ENCODE assay signal across 15 cellular contexts in genomic region chr5:138850854-138851253, GRCh38. TPM values are rescaled to one million over a fixed set of nuclear protein-coding genes. Genes with fewer than 3 reads are reported as not detected.
A peak's percentile ranks its signal among the peaks of the same experiment; 100 is the strongest.
DNase-seq lines count a peak whose midpoint lies in the region; ATAC-seq and TF ChIP-seq lines count a peak whose summit lies in the region.
"Had no signal": no experiment of that assay in that cellular context is flagged by ENCODE, and none has a peak within 500 bp of the region (broad histone marks: within the 10 kb centered on the region; RNA-seq: fewer than 3 reads in every experiment).

No MANE protein-coding gene starts in this region.

- H3K27me3 ChIP-seq in GM23248 (replicated peaks; ENCODE audit: insufficient read depth), result no peaks in the 10 kb centered on the region
- no peaks in the 10 kb centered on the region for H3K27me3 ChIP-seq in aorta (ENCODE audit: control insufficient read depth in 1 of 2, insufficient read depth in 2 of 2, low read length in 1 of 2)
- H3K27me3 ChIP-seq: BLaER1, SJCRH30 had no signal

- TF ChIP-seq CTCF in chondrocyte (IDR thresholded peaks at IDR 0.05) (no peak), fibroblast of mammary gland (conservative IDR thresholded peaks at IDR 0.05; ENCODE audit: control insufficient read depth, insufficient read depth, low read depth, low read length) (no peak)

- H3K27ac ChIP-seq in GM23248 (no peak overlapping the region), aorta (ENCODE audit: low read depth in 1 of 2, low read length in 2 of 2) (no peak overlapping the region)
- H3K27ac ChIP-seq: BLaER1, SJCRH30 had no signal

- intact Hi-C loops in activated CD4-positive, alpha-beta memory T cell treated with anti-CD3 and anti-CD28 coated beads for 36 hours (cut with micrococcal nuclease), result no loop called here
- intact Hi-C loops in aorta (cut with DNase I), result no loop called here

- no peaks in the 10 kb centered on the region for H3K9me3 Mint-ChIP-seq in chondrocyte (ENCODE audit: low read depth)
- no peaks in the 10 kb centered on the region for H3K9me3 Mint-ChIP-seq in activated CD4-positive, alpha-beta memory T cell treated with anti-CD3 and anti-CD28 coated beads for 36 hours
- H3K9me3 Mint-ChIP-seq: CD8-positive, alpha-beta T cell; HFFc6 had no signal

- POLR2A ChIA-PET in activated CD4-positive, alpha-beta memory T cell treated with anti-CD3 and anti-CD28 coated beads for 36 hours (lab: Charles Lee), result no interaction called here

- H3F3A ChIP-seq in GM23248 (ENCODE audit: insufficient read depth), result peaks cover 45% of the 10 kb centered on the region

- CTCF ChIA-PET in activated CD4-positive, alpha-beta memory T cell treated with anti-CD3 and anti-CD28 coated beads for 36 hours (lab: Charles Lee), result no interaction called here

- H2AFZ ChIP-seq in GM23248, result no peak overlapping the region

- H4K20me1 ChIP-seq in GM23248 (ENCODE audit: insufficient read depth), result no peaks in the 10 kb centered on the region; the same call in 1 of the 2 replicates

- peaks cover 100% of the 10 kb centered on the region for H3K79me2 ChIP-seq in GM23248 (ENCODE audit: insufficient read depth)

- peak; percentile 72 for DNase-seq in GM23248
- DNase-seq in LHCN-M2 (ENCODE audit: low read depth), result peak; percentile 35
- no peak for DNase-seq in chondrocyte (ENCODE audit: low spot score)
- peak; percentile 54 for DNase-seq in fibroblast of mammary gland (ENCODE audit: low read depth)
- no peak for DNase-seq in retina
- DNase-seq in activated CD4-positive, alpha-beta memory T cell treated with anti-CD3 and anti-CD28 coated beads for 36 hours, result no peak
- DNase-seq in effector CD4-positive, alpha-beta T cell, result no peak
- DNase-seq in aorta, result no peak
- DNase-seq: CD8-positive, alpha-beta T cell; HFFc6; NCI-H187; NCI-H69; SJCRH30 had no signal

- peak overlapping the region; percentile 27 for H3K27ac Mint-ChIP-seq in chondrocyte (ENCODE audit: unreplicated experiment)
- H3K27ac Mint-ChIP-seq in activated CD4-positive, alpha-beta memory T cell treated with anti-CD3 and anti-CD28 coated beads for 36 hours, result no peak overlapping the region
- H3K27ac Mint-ChIP-seq: CD8-positive, alpha-beta T cell had no signal

- peak overlapping the region; percentile 55 for H3K4me2 ChIP-seq in GM23248 (ENCODE audit: unreplicated experiment)
- H3K4me2 ChIP-seq: BLaER1 had no signal

- WGBS in GM23248 (ENCODE audit: low coverage in 1 of 2, low lambda C conversion rate in 2 of 2, missing lambda C conversion rate in 2 of 2), 2 experiments, result 57 to 58% methylated on average over 2 of the region's 2 CpGs
- WGBS in aorta, 2 donors, result 31% methylated on average over 2 of the region's 2 CpGs

- no peaks in the 10 kb centered on the region for H3K9me2 ChIP-seq in GM23248 (ENCODE audit: insufficient read depth)

- H3K9ac ChIP-seq in GM23248, result no peak overlapping the region
- H3K9ac ChIP-seq: BLaER1 had no signal

- in situ Hi-C loops in GM23248 (cut with MboI), result no loop called here

- no peak overlapping the region for H3K4me3 Mint-ChIP-seq in chondrocyte (ENCODE audit: unreplicated experiment)
- H3K4me3 Mint-ChIP-seq in activated CD4-positive, alpha-beta memory T cell treated with anti-CD3 and anti-CD28 coated beads for 36 hours, result no peak overlapping the region
- H3K4me3 Mint-ChIP-seq: CD8-positive, alpha-beta T cell had no signal

- no peaks in the 10 kb centered on the region for H3K27me3 Mint-ChIP-seq in chondrocyte (ENCODE audit: low read depth)
- no peaks in the 10 kb centered on the region for H3K27me3 Mint-ChIP-seq in activated CD4-positive, alpha-beta memory T cell treated with anti-CD3 and anti-CD28 coated beads for 36 hours

- H3K4me3 ChIP-seq in GM23248, result no peak overlapping the region
- no peak overlapping the region for H3K4me3 ChIP-seq in fibroblast of mammary gland (ENCODE audit: control insufficient read depth, low read depth, low read length)
- no peak overlapping the region for H3K4me3 ChIP-seq in aorta (ENCODE audit: low read length in 2 of 2)
- H3K4me3 ChIP-seq: BLaER1, SJCRH30 had no signal

- H3K4me1 ChIP-seq in GM23248 (ENCODE audit: insufficient read depth) (peaks cover 45% of the 10 kb centered on the region), aorta (ENCODE audit: control insufficient read depth in 1 of 2, insufficient read depth in 2 of 2, low read length in 2 of 2) (peaks cover 0 to 1% of the 10 kb centered on the region in 2 donors)
- H3K4me1 ChIP-seq: BLaER1, SJCRH30 had no signal

- H3K9me3 ChIP-seq in GM23248 (ENCODE audit: low read depth) (no peaks in the 10 kb centered on the region), aorta (ENCODE audit: control insufficient read depth, low read length) (no peaks in the 10 kb centered on the region)
- H3K9me3 ChIP-seq: BLaER1, SJCRH30 had no signal

- no peak for ATAC-seq in aorta (ENCODE audit: low FRiP score)
- ATAC-seq: CD8-positive, alpha-beta T cell had no signal

- peaks cover 70% of the 10 kb centered on the region for H3K4me1 Mint-ChIP-seq in chondrocyte (ENCODE audit: low read depth)
- H3K4me1 Mint-ChIP-seq in activated CD4-positive, alpha-beta memory T cell treated with anti-CD3 and anti-CD28 coated beads for 36 hours (ENCODE audit: low read depth), result peaks cover 11% of the 10 kb centered on the region

- no peaks in the 10 kb centered on the region for H3K36me3 ChIP-seq in GM23248 (ENCODE audit: low read depth)
- no peaks in the 10 kb centered on the region for H3K36me3 ChIP-seq in aorta (ENCODE audit: control insufficient read depth in 1 of 2, insufficient read depth in 2 of 2, low read length in 1 of 2)
- H3K36me3 ChIP-seq: SJCRH30 had no signal

- H3K36me3 Mint-ChIP-seq in chondrocyte (ENCODE audit: low read depth), result no peaks in the 10 kb centered on the region
- H3K36me3 Mint-ChIP-seq in activated CD4-positive, alpha-beta memory T cell treated with anti-CD3 and anti-CD28 coated beads for 36 hours, result no peaks in the 10 kb centered on the region
- H3K36me3 Mint-ChIP-seq: CD8-positive, alpha-beta T cell had no signal

RNA-seq across cellular contexts. Expression of gene LRRTM2, which starts 24.3 kb away (rescaled TPM):
- total RNA-seq in GM23248 (2014; rRNA removed; shearing (Covaris generic)), result 0.11 and 0.38 TPM in 2 replicates
- polyA plus RNA-seq in GM23248 (2016; fragmentation: Nextera tagmentation; extraction: Ambion mirVana) (0.22 and 0.71 TPM in 2 replicates), aorta (under 1 TPM in 1 of 2 donors, not detected in 1; 0.31 TPM)
- total RNA-seq in LHCN-M2 (2014; rRNA removed) (under 0.01 and 0.06 TPM in 2 replicates), chondrocyte (0.19 TPM in 1 of 3 replicates, not detected in the others), aorta (under 1 TPM; 0.24 to 0.36 TPM)
- polyA plus RNA-seq in LHCN-M2 (2012), result 0.04 TPM
- total RNA-seq in activated CD4-positive, alpha-beta memory T cell treated with anti-CD3 and anti-CD28 coated beads for 36 hours, result under 1 TPM in 1 of 2 experiments, not detected in 1; 0.07 TPM
- total RNA-seq: H1 had no signal
- polyA plus RNA-seq: H1 had no signal

Comparison
In these comparisons a context has a peak if more than half of its experiments do, and no peak if none do; other contexts are left out.
1. DNase-seq: peak in GM23248 (single experiment), LHCN-M2 (single experiment) and fibroblast of mammary gland (single experiment); none in chondrocyte (single experiment), retina (single experiment), activated CD4-positive, alpha-beta memory T cell treated with anti-CD3 and anti-CD28 coated beads for 36 hours (single experiment), effector CD4-positive, alpha-beta T cell (single experiment) and aorta (0 of 2).